ENCODE assay signal across 8 cellular contexts in genomic region chr4:15396157-15396800, GRCh38. TPM values are rescaled to one million over a fixed set of nuclear protein-coding genes. Genes with fewer than 3 reads are reported as not detected.
DNase-seq lines count a peak whose midpoint lies in the region; ATAC-seq, FAIRE-seq and TF ChIP-seq lines count a peak whose summit lies in the region.

No MANE protein-coding gene starts in this region.

- peak; percentile 72 for TF ChIP-seq RAD21 in Ishikawa (IDR thresholded peaks at IDR 0.05; ENCODE audit: low read depth)

- TF ChIP-seq EP300 in Ishikawa (IDR thresholded peaks at IDR 0.05; ENCODE audit: borderline replicate concordance) = no peak

- peak; percentile 57 for ATAC-seq in GM21786 (IDR thresholded peaks at IDR 0.05; ENCODE audit: unreplicated experiment)

- H3K9ac ChIP-seq in keratinocyte (ENCODE audit: control insufficient read depth, extremely low read depth, insufficient read depth, low read length) = no peak overlapping the region

- no peak overlapping the region for H2AFZ ChIP-seq in keratinocyte (ENCODE audit: control insufficient read depth, low read length)

- no peak overlapping the region for H3K27ac ChIP-seq in keratinocyte (ENCODE audit: control insufficient read depth, insufficient read depth, low read length)

- no peaks in the 10 kb centered on the region for H3K9me1 ChIP-seq in keratinocyte (ENCODE audit: control insufficient read depth, extremely low read depth, insufficient read depth, low read length)

- FAIRE-seq in keratinocyte (lab: Jason Lieb, UNC) = peak; percentile 56

- H3K4me1 ChIP-seq in keratinocyte (ENCODE audit: control insufficient read depth, extremely low read depth, insufficient read depth, low read length) = peaks cover 29% of the 10 kb centered on the region

- H3K9me3 ChIP-seq in keratinocyte (ENCODE audit: control insufficient read depth, low read depth, low read length) = no peaks in the 10 kb centered on the region

- H3K4me3 ChIP-seq in keratinocyte (ENCODE audit: control insufficient read depth in 2 of 3, extremely low read depth in 1 of 3, insufficient read depth in 2 of 3, low read depth in 1 of 3, low read length in 3 of 3) = no peak overlapping the region

- no peak overlapping the region for H3K4me2 ChIP-seq in keratinocyte (ENCODE audit: control insufficient read depth, extremely low read depth, insufficient read depth, low read depth, low read length)

- H3K36me3 ChIP-seq in keratinocyte (ENCODE audit: control insufficient read depth in 2 of 2, extremely low read depth in 1 of 2, insufficient read depth in 2 of 2, low read length in 2 of 2) = no peaks in the 10 kb centered on the region

- dilution Hi-C loops in keratinocyte (cut with MboI; ENCODE audit: extremely low pct_ligation_motif_present, low sequenced_read_pairs) = no loop called here

- TF ChIP-seq CTCF in GM12872 (IDR thresholded peaks at IDR 0.05; ENCODE audit: insufficient read depth, low read depth, low read length) (peak; percentile 82), keratinocyte (optimal IDR thresholded peaks at IDR 0.05 in 1 of 3, IDR thresholded peaks at IDR 0.05 in 1 of 3, conservative IDR thresholded peaks at IDR 0.05 in 1 of 3; ENCODE audit: extremely low read depth in 1 of 3, insufficient read depth in 2 of 3, low read length in 3 of 3) (peak; percentile 74 to 80 (median 77))

- peak; percentile 18 for DNase-seq in T follicular helper cell (ENCODE audit: low read depth)
- peak; percentile 52 for DNase-seq in astrocyte of the hippocampus (ENCODE audit: low read depth, low spot score)
- DNase-seq in keratinocyte (ENCODE audit: low read depth, low spot score) = no peak
- peak; percentile 9 to 49 (median 22) for DNase-seq in stimulated activated CD4-positive, alpha-beta T cell treated with anti-CD3 and anti-CD28 coated beads, TNF-alpha, amount 100 ng/mL, for 24 hours (ENCODE audit: low read depth in 3 of 3)
- no peak for DNase-seq in NCI-H2107 treated with DMSO at 0.1 percent for 48 hours (lab: John Stamatoyannopoulos, UW; ENCODE audit: unreplicated experiment)

- H4K20me1 ChIP-seq in keratinocyte (ENCODE audit: control insufficient read depth, extremely low read depth, insufficient read depth, low read length) = no peaks in the 10 kb centered on the region

- H3K27me3 ChIP-seq in keratinocyte (ENCODE audit: control insufficient read depth, extremely low read depth, insufficient read depth, low read length) = no peaks in the 10 kb centered on the region

- no peaks in the 10 kb centered on the region for H3K79me2 ChIP-seq in keratinocyte (ENCODE audit: control insufficient read depth, insufficient read depth, low read length)

TF ChIP-seq in Ishikawa, 13 proteins besides CTCF, POLR2A, EP300 and RAD21:
- TF ChIP-seq EGR1 (IDR thresholded peaks at IDR 0.05) (no peak), YY1 (IDR thresholded peaks at IDR 0.05; ENCODE audit: low read depth) (no peak), NFIC (IDR thresholded peaks at IDR 0.05) (no peak), TCF12 (IDR thresholded peaks at IDR 0.05; ENCODE audit: low read depth) (no peak), ZBTB7A (IDR thresholded peaks at IDR 0.05; ENCODE audit: low read depth) (no peak), CREB1 (IDR thresholded peaks at IDR 0.05; ENCODE audit: low read depth) (no peak), TEAD4 (IDR thresholded peaks at IDR 0.05) (no peak)
- TF ChIP-seq, protein P1, sequence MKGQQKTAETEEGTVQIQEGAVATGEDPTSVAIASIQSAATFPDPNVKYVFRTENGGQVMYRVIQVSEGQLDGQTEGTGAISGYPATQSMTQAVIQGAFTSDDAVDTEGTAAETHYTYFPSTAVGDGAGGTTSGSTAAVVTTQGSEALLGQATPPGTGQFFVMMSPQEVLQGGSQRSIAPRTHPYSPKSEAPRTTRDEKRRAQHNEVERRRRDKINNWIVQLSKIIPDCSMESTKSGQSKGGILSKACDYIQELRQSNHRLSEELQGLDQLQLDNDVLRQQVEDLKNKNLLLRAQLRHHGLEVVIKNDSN (IDR thresholded peaks at IDR 0.05) = no peak
- TF ChIP-seq, protein P2, sequence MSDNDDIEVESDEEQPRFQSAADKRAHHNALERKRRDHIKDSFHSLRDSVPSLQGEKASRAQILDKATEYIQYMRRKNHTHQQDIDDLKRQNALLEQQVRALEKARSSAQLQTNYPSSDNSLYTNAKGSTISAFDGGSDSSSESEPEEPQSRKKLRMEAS (IDR thresholded peaks at IDR 0.05) = no peak
- TF ChIP-seq, protein P3, sequence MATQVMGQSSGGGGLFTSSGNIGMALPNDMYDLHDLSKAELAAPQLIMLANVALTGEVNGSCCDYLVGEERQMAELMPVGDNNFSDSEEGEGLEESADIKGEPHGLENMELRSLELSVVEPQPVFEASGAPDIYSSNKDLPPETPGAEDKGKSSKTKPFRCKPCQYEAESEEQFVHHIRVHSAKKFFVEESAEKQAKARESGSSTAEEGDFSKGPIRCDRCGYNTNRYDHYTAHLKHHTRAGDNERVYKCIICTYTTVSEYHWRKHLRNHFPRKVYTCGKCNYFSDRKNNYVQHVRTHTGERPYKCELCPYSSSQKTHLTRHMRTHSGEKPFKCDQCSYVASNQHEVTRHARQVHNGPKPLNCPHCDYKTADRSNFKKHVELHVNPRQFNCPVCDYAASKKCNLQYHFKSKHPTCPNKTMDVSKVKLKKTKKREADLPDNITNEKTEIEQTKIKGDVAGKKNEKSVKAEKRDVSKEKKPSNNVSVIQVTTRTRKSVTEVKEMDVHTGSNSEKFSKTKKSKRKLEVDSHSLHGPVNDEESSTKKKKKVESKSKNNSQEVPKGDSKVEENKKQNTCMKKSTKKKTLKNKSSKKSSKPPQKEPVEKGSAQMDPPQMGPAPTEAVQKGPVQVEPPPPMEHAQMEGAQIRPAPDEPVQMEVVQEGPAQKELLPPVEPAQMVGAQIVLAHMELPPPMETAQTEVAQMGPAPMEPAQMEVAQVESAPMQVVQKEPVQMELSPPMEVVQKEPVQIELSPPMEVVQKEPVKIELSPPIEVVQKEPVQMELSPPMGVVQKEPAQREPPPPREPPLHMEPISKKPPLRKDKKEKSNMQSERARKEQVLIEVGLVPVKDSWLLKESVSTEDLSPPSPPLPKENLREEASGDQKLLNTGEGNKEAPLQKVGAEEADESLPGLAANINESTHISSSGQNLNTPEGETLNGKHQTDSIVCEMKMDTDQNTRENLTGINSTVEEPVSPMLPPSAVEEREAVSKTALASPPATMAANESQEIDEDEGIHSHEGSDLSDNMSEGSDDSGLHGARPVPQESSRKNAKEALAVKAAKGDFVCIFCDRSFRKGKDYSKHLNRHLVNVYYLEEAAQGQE (IDR thresholded peaks at IDR 0.05; ENCODE audit: low read depth) = no peak
TF ChIP-seq in Ishikawa: peak in this region for 0.

RNA-seq across cellular contexts. Expression of gene C1QTNF7, which starts 31.6 kb away (rescaled TPM):
- not detected in 3 replicates for polyA plus RNA-seq in keratinocyte
- not detected for polyA plus RNA-seq in keratinocyte (2011; ENCODE audit: low read depth)
- polyA plus RNA-seq in keratinocyte (2011; cell fraction: cytosol; rRNA removed) = not detected in 2 replicates
- not detected in 2 replicates for polyA plus RNA-seq in keratinocyte (2011; cell fraction: nucleus; rRNA removed)
- polyA plus RNA-seq in keratinocyte (2012; ENCODE audit: low replicate concordance) = 0.11 TPM in 1 of 2 replicates, not detected in the other
- not detected in 3 replicates for polyA minus RNA-seq in keratinocyte
- not detected for polyA minus RNA-seq in keratinocyte (2011; cell fraction: cytosol; rRNA and poly(A)+ RNA removed)
- not detected in 2 replicates for polyA minus RNA-seq in keratinocyte (2011; cell fraction: nucleus; rRNA and poly(A)+ RNA removed)

Comparison
In these comparisons a context has a peak if more than half of its experiments do, and no peak if none do; other contexts are left out.
1. DNase-seq: peak in T follicular helper cell (single experiment), astrocyte of the hippocampus (single experiment) and stimulated activated CD4-positive, alpha-beta T cell treated with anti-CD3 and anti-CD28 coated beads, TNF-alpha, amount 100 ng/mL, for 24 hours (3 of 3); none in keratinocyte (single experiment) and NCI-H2107 treated with DMSO at 0.1 percent for 48 hours (single experiment).